ENCODE assay signal across 27 cellular contexts in the genomic region with DNA sequence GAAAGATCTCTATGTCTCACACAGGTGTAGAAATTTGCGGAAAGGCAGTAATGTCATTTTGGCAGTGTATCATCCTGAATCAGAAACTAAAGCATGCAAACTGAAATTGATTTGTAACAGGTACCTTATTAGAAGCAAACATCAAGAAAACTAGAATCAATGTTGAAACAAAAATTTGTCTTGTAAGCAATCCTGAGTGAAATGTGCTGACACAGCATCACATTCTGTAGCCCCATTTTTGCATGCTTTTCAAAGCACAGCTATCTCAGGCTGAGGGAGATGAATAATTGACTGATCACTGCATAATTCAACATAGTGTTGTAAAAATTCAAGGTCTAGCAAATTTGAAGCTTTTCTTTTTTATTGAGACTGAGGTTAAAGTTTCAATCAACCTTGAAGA.
"Had no signal": no experiment of that assay in that cellular context is flagged by ENCODE, and none has a peak within 500 bp of the region (broad histone marks: within the 10 kb centered on the region; RNA-seq: fewer than 3 reads in every experiment).

No MANE protein-coding gene starts in this region.

- H3K9ac ChIP-seq: neural progenitor cell, parathyroid adenoma had no signal

- H3K36me3 ChIP-seq: neural progenitor cell, ovary, spleen, stomach, thoracic aorta, thyroid gland, tibial nerve, upper lobe of left lung, vagina had no signal

- H3K9me3 ChIP-seq: ovary, psoas muscle, spleen, stomach, thoracic aorta, thyroid gland, tibial nerve, upper lobe of left lung, vagina had no signal

- H2AFZ ChIP-seq: neural progenitor cell, parathyroid adenoma had no signal

- H3K79me2 ChIP-seq: parathyroid adenoma had no signal

- H3K27me3 ChIP-seq: neural progenitor cell, ovary, spleen, stomach, thyroid gland, tibial nerve, upper lobe of left lung, vagina had no signal

- FAIRE-seq: urothelium cell line had no signal

- ATAC-seq: natural killer cell; psoas muscle; right cardiac atrium; sciatic nerve; stimulated activated naive B cell treated with anti-CD40 and anti-IgM and Interleukin-4, amounts not matched to agents 10 μg/mL and 1 μg/mL and 100 μg/mL, for 72 hours had no signal

- H3K4me2 ChIP-seq: neural progenitor cell, smooth muscle cell had no signal

- DNase-seq: natural killer cell; occipital lobe; ovary; posterior cingulate gyrus; psoas muscle; right cardiac atrium; spleen; stimulated activated CD4-positive, alpha-beta T cell treated with anti-CD3 and anti-CD28 coated beads, Interleukin-12 subunit alpha, Interleukin-12 subunit beta, amount 100 ng/mL, for 4 hours; stimulated activated CD4-positive, alpha-beta T cell treated with anti-CD3 and anti-CD28 coated beads, Interleukin-1b, Interleukin-23, amount 100 ng/mL, for 48 hours; stimulated activated CD4-positive, alpha-beta T cell treated with anti-CD3 and anti-CD28 coated beads, Interleukin-4, amount 100 ng/mL, for 1 hour; stimulated activated CD4-positive, alpha-beta T cell treated with anti-CD3 and anti-CD28 coated beads, Interleukin-4, amount 100 ng/mL, for 4 hours; stimulated activated CD8-positive, alpha-beta memory T cell treated with anti-CD3 and anti-CD28 coated beads, Interleukin-4, amount 100 ng/mL, for 48 hours; stimulated activated naive B cell treated with anti-CD40 and anti-IgM and Interleukin-4, amounts not matched to agents 10 μg/mL and 1 μg/mL and 100 μg/mL, for 72 hours; stimulated activated naive CD4-positive, alpha-beta T cell treated with Interleukin-2 at 50 U/mL for 16 hours; stomach; thyroid gland; trophoblast cell; upper lobe of left lung had no signal

- H3K4me3 ChIP-seq: neural progenitor cell, ovary, psoas muscle, skin epidermis, smooth muscle cell, spleen, stomach, thoracic aorta, thyroid gland, tibial nerve, upper lobe of left lung, vagina had no signal

- H3K27ac ChIP-seq: neural progenitor cell, ovary, parathyroid adenoma, psoas muscle, skin epidermis, spleen, stomach, thoracic aorta, thyroid gland, tibial nerve, upper lobe of left lung, vagina had no signal

- H3K4me1 ChIP-seq: neural progenitor cell, parathyroid adenoma, psoas muscle, spleen, stomach, thyroid gland, tibial nerve, upper lobe of left lung, vagina had no signal
